ENCODE assay signal across 1 cellular context in the genomic region with DNA sequence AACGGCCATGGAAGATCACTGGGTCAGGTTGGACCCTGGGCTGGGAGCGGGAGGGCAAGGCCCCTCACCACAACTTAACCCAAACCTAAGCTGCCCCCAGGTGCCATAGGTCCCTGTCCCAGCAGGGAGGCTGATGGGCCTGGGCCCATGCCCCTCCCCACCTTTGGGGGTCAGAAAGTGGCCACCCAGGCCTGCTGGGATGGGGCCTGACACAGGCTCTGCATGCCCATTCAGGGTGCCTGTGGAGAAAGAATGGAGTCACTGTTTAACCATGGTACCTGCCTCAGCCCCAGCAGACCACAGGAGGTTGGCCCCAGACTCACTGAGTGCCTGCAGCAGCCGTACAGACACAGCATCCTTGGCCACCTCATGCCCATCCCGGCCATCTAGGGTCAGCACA. TPM values are rescaled to one million over a fixed set of nuclear protein-coding genes. Genes with fewer than 3 reads are reported as not detected.
"Had no signal": no experiment of that assay in that cellular context is flagged by ENCODE, and none has a peak within 500 bp of the region (broad histone marks: within the 10 kb centered on the region; RNA-seq: fewer than 3 reads in every experiment).

No MANE protein-coding gene starts in this region.

RNA-seq across cellular contexts. Expression of a gene that starts 2.3 kb away (rescaled TPM):
- total RNA-seq: osteoblast had no signal
